ENCODE assay signal across 4 cellular contexts in the genomic region with DNA sequence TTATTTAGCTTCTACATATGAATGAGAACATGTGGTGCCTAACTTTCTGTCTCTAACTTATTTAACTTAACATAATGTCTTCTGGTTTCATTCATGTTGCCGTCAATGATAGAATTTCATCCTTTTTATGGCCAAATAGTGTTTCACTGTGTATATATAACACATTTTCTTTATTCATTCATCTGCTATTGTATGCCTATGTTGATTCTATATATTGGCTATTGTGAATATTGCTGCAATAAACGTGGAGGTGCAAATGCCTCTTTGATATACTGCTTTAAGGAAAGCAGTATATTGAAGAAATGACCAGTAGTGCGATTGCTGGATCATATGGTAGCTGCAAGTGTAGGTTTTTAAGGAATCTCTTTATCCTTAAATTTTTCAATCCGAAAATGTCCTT. TPM values are rescaled to one million over a fixed set of nuclear protein-coding genes. Genes with fewer than 3 reads are reported as not detected.
"Had no signal": no experiment of that assay in that cellular context is flagged by ENCODE, and none has a peak within 500 bp of the region (broad histone marks: within the 10 kb centered on the region; RNA-seq: fewer than 3 reads in every experiment).

No MANE protein-coding gene starts in this region.

- H3K4me3 ChIP-seq: GM12878 had no signal

- ATAC-seq: GM12878 had no signal

- DNase-seq: GDM1, GF-D8 had no signal

RNA-seq across cellular contexts. Expression of a gene that starts 10.0 kb away (rescaled TPM):
- total RNA-seq: G401, GM12878 had no signal
- polyA plus RNA-seq: GM12878 had no signal

RNA-seq across cellular contexts. Expression of a gene that starts 44.7 kb away (rescaled TPM):
- total RNA-seq: G401, GM12878 had no signal
- polyA plus RNA-seq: GM12878 had no signal
